ENCODE assay signal across 1 cellular context in the genomic region with DNA sequence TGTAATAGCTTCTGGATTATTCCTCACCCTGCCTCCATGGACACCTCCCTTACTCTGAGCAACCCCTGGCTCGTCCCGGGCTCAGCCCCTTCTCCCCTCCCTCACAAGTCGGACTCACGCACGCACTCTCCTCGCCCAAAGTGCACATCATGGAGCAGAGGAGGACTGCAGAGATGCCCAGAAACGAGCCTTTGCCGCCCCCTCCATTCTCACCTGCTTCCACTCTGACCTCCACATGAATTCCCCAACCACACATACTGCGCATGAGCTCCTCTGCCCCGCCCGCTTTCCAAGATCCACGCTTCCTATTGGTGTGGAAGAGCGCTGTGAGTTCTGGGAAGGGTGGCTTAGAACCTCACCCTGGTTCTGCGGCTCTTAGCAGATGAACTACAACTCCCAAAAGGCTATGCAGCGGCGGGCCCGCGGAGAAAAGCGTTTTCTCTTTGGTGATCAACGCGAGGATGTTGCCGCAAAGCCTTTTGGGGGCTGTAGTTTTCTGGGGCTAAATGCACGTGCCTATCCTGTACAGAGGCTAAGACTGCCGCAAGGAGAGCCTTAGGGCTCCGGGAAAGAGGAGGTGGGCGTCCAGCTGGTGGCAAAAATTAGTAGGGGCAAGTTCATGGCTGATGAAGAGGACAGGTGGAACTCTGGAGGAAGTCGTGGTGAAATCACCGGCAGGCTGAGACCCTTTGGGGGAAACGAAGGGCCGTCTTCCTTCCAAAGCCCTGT.
TF ChIP-seq lines count a peak whose summit lies in the region.

A gene (minus strand): TSS at position 261 of the 729 bp plus-strand sequence. CDS start 1,618 bp downstream, outside the sequence.

TF ChIP-seq in HepG2, 621 proteins besides CTCF, POLR2A, EP300 and RAD21 (continued from another document and continues in another):
- TF ChIP-seq ZNF484 (CRISPR knock-in tag; IDR thresholded peaks at IDR 0.05; ENCODE audit: borderline replicate concordance, low read depth) (no peak), SMAD9 (CRISPR knock-in tag; IDR thresholded peaks at IDR 0.05) (peak; percentile 62; the same call in 1 of the 2 replicates), ZNF747 (CRISPR knock-in tag; IDR thresholded peaks at IDR 0.05; ENCODE audit: borderline replicate concordance) (peak; percentile 77; the same call in 1 of the 2 replicates), ZFAT (CRISPR knock-in tag; conservative IDR thresholded peaks at IDR 0.05) (no peak), SP1 (IDR thresholded peaks at IDR 0.05) (no peak), SP1 (CRISPR knock-in tag; IDR thresholded peaks at IDR 0.05) (peak; percentile 95), ZNF124 (CRISPR knock-in tag; IDR thresholded peaks at IDR 0.05) (no peak; the same call in 1 of the 2 replicates), KLF16 (CRISPR knock-in tag; IDR thresholded peaks at IDR 0.05) (peak in 1 of 2 experiments; percentile 63; a peak in 1 of 4 replicates), ISL2 (CRISPR knock-in tag; IDR thresholded peaks at IDR 0.05) (peak; percentile 51), SP2 (CRISPR knock-in tag; IDR thresholded peaks at IDR 0.05) (peak; percentile 70), BRD4 (CRISPR knock-in tag; IDR thresholded peaks at IDR 0.05) (peak; percentile 36; the same call in 1 of the 2 replicates), ONECUT2 (CRISPR knock-in tag; IDR thresholded peaks at IDR 0.05) (no peak), ZSCAN21 (CRISPR knock-in tag; IDR thresholded peaks at IDR 0.05; ENCODE audit: borderline replicate concordance) (0 out of 2 replicates have a peak, but pooled peaks have one; percentile 36), POLR2G (IDR thresholded peaks at IDR 0.05; ENCODE audit: low read depth, low read length) (peak; percentile 96), TAF1 (CRISPR knock-in tag; IDR thresholded peaks at IDR 0.05) (peak; percentile 76; the same call in 1 of the 2 replicates), ZFP36 (IDR thresholded peaks at IDR 0.05; ENCODE audit: borderline replicate concordance, low read depth, low read length, partially characterized antibody) (no peak), U2AF2 (IDR thresholded peaks at IDR 0.05; ENCODE audit: low read depth, low read length) (no peak), EHMT2 (IDR thresholded peaks at IDR 0.05; ENCODE audit: borderline replicate concordance, low read depth, low read length) (no peak), NCOA2 (CRISPR knock-in tag; IDR thresholded peaks at IDR 0.05) (peak; percentile 59; the same call in 1 of the 2 replicates), ATF1 (CRISPR knock-in tag; IDR thresholded peaks at IDR 0.05) (peak; percentile 91), ZNF329 (CRISPR knock-in tag; IDR thresholded peaks at IDR 0.05; ENCODE audit: low read depth) (0 out of 2 replicates have a peak, but pooled peaks have one; percentile 7)
- TF ChIP-seq, protein P1, sequence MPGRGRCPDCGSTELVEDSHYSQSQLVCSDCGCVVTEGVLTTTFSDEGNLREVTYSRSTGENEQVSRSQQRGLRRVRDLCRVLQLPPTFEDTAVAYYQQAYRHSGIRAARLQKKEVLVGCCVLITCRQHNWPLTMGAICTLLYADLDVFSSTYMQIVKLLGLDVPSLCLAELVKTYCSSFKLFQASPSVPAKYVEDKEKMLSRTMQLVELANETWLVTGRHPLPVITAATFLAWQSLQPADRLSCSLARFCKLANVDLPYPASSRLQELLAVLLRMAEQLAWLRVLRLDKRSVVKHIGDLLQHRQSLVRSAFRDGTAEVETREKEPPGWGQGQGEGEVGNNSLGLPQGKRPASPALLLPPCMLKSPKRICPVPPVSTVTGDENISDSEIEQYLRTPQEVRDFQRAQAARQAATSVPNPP (CRISPR knock-in tag; IDR thresholded peaks at IDR 0.05) = no peak
- TF ChIP-seq, protein P2, sequence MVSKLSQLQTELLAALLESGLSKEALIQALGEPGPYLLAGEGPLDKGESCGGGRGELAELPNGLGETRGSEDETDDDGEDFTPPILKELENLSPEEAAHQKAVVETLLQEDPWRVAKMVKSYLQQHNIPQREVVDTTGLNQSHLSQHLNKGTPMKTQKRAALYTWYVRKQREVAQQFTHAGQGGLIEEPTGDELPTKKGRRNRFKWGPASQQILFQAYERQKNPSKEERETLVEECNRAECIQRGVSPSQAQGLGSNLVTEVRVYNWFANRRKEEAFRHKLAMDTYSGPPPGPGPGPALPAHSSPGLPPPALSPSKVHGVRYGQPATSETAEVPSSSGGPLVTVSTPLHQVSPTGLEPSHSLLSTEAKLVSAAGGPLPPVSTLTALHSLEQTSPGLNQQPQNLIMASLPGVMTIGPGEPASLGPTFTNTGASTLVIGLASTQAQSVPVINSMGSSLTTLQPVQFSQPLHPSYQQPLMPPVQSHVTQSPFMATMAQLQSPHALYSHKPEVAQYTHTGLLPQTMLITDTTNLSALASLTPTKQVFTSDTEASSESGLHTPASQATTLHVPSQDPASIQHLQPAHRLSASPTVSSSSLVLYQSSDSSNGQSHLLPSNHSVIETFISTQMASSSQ (IDR thresholded peaks at IDR 0.05; ENCODE audit: low read depth) = peak; percentile 28; the same call in 1 of the 2 replicates
- TF ChIP-seq, protein P2 (CRISPR knock-in tag; IDR thresholded peaks at IDR 0.05; ENCODE audit: borderline replicate concordance) = 0 out of 2 replicates have a peak, but pooled peaks have one; percentile 61
- TF ChIP-seq, protein P3, sequence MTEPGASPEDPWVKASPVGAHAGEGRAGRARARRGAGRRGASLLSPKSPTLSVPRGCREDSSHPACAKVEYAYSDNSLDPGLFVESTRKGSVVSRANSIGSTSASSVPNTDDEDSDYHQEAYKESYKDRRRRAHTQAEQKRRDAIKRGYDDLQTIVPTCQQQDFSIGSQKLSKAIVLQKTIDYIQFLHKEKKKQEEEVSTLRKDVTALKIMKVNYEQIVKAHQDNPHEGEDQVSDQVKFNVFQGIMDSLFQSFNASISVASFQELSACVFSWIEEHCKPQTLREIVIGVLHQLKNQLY (CRISPR knock-in tag; IDR thresholded peaks at IDR 0.05) = 0 out of 2 replicates have a peak, but pooled peaks have one; percentile 40
- TF ChIP-seq, protein P4, sequence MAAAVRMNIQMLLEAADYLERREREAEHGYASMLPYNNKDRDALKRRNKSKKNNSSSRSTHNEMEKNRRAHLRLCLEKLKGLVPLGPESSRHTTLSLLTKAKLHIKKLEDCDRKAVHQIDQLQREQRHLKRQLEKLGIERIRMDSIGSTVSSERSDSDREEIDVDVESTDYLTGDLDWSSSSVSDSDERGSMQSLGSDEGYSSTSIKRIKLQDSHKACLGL (CRISPR knock-in tag; IDR thresholded peaks at IDR 0.05) = peak; percentile 87
- TF ChIP-seq, protein P5, sequence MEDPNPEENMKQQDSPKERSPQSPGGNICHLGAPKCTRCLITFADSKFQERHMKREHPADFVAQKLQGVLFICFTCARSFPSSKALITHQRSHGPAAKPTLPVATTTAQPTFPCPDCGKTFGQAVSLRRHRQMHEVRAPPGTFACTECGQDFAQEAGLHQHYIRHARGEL (CRISPR knock-in tag; IDR thresholded peaks at IDR 0.05) = no peak
- TF ChIP-seq, protein P6, sequence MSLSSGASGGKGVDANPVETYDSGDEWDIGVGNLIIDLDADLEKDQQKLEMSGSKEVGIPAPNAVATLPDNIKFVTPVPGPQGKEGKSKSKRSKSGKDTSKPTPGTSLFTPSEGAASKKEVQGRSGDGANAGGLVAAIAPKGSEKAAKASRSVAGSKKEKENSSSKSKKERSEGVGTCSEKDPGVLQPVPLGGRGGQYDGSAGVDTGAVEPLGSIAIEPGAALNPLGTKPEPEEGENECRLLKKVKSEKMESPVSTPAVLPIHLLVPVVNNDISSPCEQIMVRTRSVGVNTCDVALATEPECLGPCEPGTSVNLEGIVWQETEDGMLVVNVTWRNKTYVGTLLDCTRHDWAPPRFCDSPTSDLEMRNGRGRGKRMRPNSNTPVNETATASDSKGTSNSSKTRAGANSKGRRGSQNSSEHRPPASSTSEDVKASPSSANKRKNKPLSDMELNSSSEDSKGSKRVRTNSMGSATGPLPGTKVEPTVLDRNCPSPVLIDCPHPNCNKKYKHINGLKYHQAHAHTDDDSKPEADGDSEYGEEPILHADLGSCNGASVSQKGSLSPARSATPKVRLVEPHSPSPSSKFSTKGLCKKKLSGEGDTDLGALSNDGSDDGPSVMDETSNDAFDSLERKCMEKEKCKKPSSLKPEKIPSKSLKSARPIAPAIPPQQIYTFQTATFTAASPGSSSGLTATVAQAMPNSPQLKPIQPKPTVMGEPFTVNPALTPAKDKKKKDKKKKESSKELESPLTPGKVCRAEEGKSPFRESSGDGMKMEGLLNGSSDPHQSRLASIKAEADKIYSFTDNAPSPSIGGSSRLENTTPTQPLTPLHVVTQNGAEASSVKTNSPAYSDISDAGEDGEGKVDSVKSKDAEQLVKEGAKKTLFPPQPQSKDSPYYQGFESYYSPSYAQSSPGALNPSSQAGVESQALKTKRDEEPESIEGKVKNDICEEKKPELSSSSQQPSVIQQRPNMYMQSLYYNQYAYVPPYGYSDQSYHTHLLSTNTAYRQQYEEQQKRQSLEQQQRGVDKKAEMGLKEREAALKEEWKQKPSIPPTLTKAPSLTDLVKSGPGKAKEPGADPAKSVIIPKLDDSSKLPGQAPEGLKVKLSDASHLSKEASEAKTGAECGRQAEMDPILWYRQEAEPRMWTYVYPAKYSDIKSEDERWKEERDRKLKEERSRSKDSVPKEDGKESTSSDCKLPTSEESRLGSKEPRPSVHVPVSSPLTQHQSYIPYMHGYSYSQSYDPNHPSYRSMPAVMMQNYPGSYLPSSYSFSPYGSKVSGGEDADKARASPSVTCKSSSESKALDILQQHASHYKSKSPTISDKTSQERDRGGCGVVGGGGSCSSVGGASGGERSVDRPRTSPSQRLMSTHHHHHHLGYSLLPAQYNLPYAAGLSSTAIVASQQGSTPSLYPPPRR (CRISPR knock-in tag; IDR thresholded peaks at IDR 0.05; ENCODE audit: borderline replicate concordance) = peak; percentile 29; the same call in 1 of the 2 replicates
- TF ChIP-seq, protein P7, sequence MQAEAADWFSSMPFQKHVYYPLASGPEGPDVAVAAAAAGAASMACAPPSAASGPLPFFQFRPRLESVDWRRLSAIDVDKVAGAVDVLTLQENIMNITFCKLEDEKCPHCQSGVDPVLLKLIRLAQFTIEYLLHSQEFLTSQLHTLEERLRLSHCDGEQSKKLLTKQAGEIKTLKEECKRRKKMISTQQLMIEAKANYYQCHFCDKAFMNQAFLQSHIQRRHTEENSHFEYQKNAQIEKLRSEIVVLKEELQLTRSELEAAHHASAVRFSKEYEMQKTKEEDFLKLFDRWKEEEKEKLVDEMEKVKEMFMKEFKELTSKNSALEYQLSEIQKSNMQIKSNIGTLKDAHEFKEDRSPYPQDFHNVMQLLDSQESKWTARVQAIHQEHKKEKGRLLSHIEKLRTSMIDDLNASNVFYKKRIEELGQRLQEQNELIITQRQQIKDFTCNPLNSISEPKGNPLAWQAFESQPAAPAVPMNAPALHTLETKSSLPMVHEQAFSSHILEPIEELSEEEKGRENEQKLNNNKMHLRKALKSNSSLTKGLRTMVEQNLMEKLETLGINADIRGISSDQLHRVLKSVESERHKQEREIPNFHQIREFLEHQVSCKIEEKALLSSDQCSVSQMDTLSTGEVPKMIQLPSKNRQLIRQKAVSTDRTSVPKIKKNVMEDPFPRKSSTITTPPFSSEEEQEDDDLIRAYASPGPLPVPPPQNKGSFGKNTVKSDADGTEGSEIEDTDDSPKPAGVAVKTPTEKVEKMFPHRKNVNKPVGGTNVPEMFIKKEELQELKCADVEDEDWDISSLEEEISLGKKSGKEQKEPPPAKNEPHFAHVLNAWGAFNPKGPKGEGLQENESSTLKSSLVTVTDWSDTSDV (CRISPR knock-in tag; IDR thresholded peaks at IDR 0.05) = 0 out of 2 replicates have a peak, but pooled peaks have one; percentile 30
- TF ChIP-seq, protein P8, sequence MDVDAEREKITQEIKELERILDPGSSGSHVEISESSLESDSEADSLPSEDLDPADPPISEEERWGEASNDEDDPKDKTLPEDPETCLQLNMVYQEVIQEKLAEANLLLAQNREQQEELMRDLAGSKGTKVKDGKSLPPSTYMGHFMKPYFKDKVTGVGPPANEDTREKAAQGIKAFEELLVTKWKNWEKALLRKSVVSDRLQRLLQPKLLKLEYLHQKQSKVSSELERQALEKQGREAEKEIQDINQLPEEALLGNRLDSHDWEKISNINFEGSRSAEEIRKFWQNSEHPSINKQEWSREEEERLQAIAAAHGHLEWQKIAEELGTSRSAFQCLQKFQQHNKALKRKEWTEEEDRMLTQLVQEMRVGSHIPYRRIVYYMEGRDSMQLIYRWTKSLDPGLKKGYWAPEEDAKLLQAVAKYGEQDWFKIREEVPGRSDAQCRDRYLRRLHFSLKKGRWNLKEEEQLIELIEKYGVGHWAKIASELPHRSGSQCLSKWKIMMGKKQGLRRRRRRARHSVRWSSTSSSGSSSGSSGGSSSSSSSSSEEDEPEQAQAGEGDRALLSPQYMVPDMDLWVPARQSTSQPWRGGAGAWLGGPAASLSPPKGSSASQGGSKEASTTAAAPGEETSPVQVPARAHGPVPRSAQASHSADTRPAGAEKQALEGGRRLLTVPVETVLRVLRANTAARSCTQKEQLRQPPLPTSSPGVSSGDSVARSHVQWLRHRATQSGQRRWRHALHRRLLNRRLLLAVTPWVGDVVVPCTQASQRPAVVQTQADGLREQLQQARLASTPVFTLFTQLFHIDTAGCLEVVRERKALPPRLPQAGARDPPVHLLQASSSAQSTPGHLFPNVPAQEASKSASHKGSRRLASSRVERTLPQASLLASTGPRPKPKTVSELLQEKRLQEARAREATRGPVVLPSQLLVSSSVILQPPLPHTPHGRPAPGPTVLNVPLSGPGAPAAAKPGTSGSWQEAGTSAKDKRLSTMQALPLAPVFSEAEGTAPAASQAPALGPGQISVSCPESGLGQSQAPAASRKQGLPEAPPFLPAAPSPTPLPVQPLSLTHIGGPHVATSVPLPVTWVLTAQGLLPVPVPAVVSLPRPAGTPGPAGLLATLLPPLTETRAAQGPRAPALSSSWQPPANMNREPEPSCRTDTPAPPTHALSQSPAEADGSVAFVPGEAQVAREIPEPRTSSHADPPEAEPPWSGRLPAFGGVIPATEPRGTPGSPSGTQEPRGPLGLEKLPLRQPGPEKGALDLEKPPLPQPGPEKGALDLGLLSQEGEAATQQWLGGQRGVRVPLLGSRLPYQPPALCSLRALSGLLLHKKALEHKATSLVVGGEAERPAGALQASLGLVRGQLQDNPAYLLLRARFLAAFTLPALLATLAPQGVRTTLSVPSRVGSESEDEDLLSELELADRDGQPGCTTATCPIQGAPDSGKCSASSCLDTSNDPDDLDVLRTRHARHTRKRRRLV (CRISPR knock-in tag; IDR thresholded peaks at IDR 0.05) = 0 out of 2 replicates have a peak, but pooled peaks have one; percentile 43
- TF ChIP-seq, protein P9, sequence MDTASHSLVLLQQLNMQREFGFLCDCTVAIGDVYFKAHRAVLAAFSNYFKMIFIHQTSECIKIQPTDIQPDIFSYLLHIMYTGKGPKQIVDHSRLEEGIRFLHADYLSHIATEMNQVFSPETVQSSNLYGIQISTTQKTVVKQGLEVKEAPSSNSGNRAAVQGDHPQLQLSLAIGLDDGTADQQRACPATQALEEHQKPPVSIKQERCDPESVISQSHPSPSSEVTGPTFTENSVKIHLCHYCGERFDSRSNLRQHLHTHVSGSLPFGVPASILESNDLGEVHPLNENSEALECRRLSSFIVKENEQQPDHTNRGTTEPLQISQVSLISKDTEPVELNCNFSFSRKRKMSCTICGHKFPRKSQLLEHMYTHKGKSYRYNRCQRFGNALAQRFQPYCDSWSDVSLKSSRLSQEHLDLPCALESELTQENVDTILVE (CRISPR knock-in tag; IDR thresholded peaks at IDR 0.05) = no peak
